9 cellular contexts compared by ENCODE assay signal in genomic region chr3:97820780-97821179, GRCh38. TPM values are rescaled to one million over a fixed set of nuclear protein-coding genes. Genes with fewer than 3 reads are reported as not detected.
DNase-seq lines count a peak whose midpoint lies in the region; TF ChIP-seq lines count a peak whose summit lies in the region.
"Had no signal": no experiment of that assay in that cellular context is flagged by ENCODE, and none has a peak within 500 bp of the region (broad histone marks: within the 10 kb centered on the region; RNA-seq: fewer than 3 reads in every experiment).

No MANE protein-coding gene starts in this region.

- H3K36me3 ChIP-seq in Caco-2 (ENCODE audit: control insufficient read depth, insufficient read depth, low read length) (no peaks in the 10 kb centered on the region), OCI-LY1 (ENCODE audit: insufficient read depth, low read length) (no peaks in the 10 kb centered on the region), parathyroid adenoma (ENCODE audit: control insufficient read depth, insufficient read depth, low read length) (no peaks in the 10 kb centered on the region)
- no peaks in the 10 kb centered on the region for H3K36me3 ChIP-seq in effector memory CD4-positive, alpha-beta T cell (ENCODE audit: control insufficient read depth, insufficient read depth, low read length)

- H3K9ac ChIP-seq in OCI-LY1 (ENCODE audit: low read length), result no peak overlapping the region
- no peak overlapping the region for H3K9ac ChIP-seq in parathyroid adenoma

- peaks cover 34% of the 10 kb centered on the region for H3K27me3 Mint-ChIP-seq in Caco-2 (ENCODE audit: insufficient read depth, unreplicated experiment)

- H3K4me2 ChIP-seq in OCI-LY1 (ENCODE audit: low read length) (peak overlapping the region; percentile 94; the same call in 1 of the 2 replicates), parathyroid adenoma (ENCODE audit: low read length) (no peak overlapping the region)

- H2AFZ ChIP-seq in OCI-LY1 (ENCODE audit: low read length) (no peak overlapping the region), parathyroid adenoma (peak overlapping the region; percentile 96)

- no peaks in the 10 kb centered on the region for H4K20me1 ChIP-seq in OCI-LY1 (ENCODE audit: insufficient read depth, low read length)

- intact Hi-C loops in Caco-2 (cut with micrococcal nuclease; ENCODE audit: unreplicated experiment), result loop anchor here (1.0 to 10.0 kb wide), 2 partner anchors 27 to 124 kb away; no protein-coding TSS in a partner anchor

- H3F3A ChIP-seq in OCI-LY1 (ENCODE audit: insufficient read depth, low read length), result no peaks in the 10 kb centered on the region

- no TSS peak for BruUV-seq in Caco-2 (replicated peaks; lab: Mats Ljungman, UMichigan)

- H3K27ac ChIP-seq in OCI-LY1 (ENCODE audit: low read depth, low read length, poor library complexity, severe bottlenecking), result no peak overlapping the region
- H3K27ac ChIP-seq in effector memory CD4-positive, alpha-beta T cell (ENCODE audit: insufficient read depth, low read length, poor library complexity, severe bottlenecking), result no peak overlapping the region
- H3K27ac ChIP-seq in parathyroid adenoma, result no peak overlapping the region

- H3K4me3 Mint-ChIP-seq in Caco-2 (ENCODE audit: unreplicated experiment), result peak overlapping the region; percentile 82

- H3K9me2 ChIP-seq in OCI-LY1 (ENCODE audit: low read depth, low read length), result no peaks in the 10 kb centered on the region

- H3K79me2 ChIP-seq in OCI-LY1 (ENCODE audit: insufficient read depth, low read length) (no peaks in the 10 kb centered on the region), parathyroid adenoma (no peaks in the 10 kb centered on the region)

- no peaks in the 10 kb centered on the region for H3K9me3 Mint-ChIP-seq in Caco-2 (ENCODE audit: unreplicated experiment)

- H3K27ac Mint-ChIP-seq in Caco-2 (ENCODE audit: unreplicated experiment), result no peak overlapping the region

- H3K36me3 Mint-ChIP-seq in Caco-2 (ENCODE audit: insufficient read depth, unreplicated experiment), result no peaks in the 10 kb centered on the region

- CTCF ChIA-PET in Caco-2 (lab: Charles Lee), result no interaction called here

- POLR2A ChIA-PET in Caco-2 (lab: Charles Lee), result no interaction called here

- peaks cover 2% of the 10 kb centered on the region; the same call in 1 of the 2 replicates for H3K27me3 ChIP-seq in Caco-2 (replicated peaks; ENCODE audit: control insufficient read depth, insufficient read depth, low read length)
- peaks cover 5% of the 10 kb centered on the region; the same call in 1 of the 2 replicates for H3K27me3 ChIP-seq in OCI-LY1 (ENCODE audit: insufficient read depth, low read length)
- no peaks in the 10 kb centered on the region for H3K27me3 ChIP-seq in effector memory CD4-positive, alpha-beta T cell (replicated peaks; ENCODE audit: control insufficient read depth, insufficient read depth, low read length, poor library complexity, severe bottlenecking)
- no peaks in the 10 kb centered on the region for H3K27me3 ChIP-seq in parathyroid adenoma (ENCODE audit: control insufficient read depth, insufficient read depth, low read length)

- peaks cover 8% of the 10 kb centered on the region for H3K4me1 Mint-ChIP-seq in Caco-2 (ENCODE audit: low read depth, unreplicated experiment)

- H3K9me3 ChIP-seq in Caco-2, result no peaks in the 10 kb centered on the region
- no peaks in the 10 kb centered on the region for H3K9me3 ChIP-seq in OCI-LY1 (ENCODE audit: low read length)
- no peaks in the 10 kb centered on the region for H3K9me3 ChIP-seq in effector memory CD4-positive, alpha-beta T cell (ENCODE audit: control insufficient read depth, low read length)
- H3K9me3 ChIP-seq in parathyroid adenoma (ENCODE audit: control insufficient read depth, low read length), result no peaks in the 10 kb centered on the region

- TF ChIP-seq CTCF in Caco-2 (IDR thresholded peaks at IDR 0.05; ENCODE audit: insufficient read depth in 1 of 2, low read depth in 1 of 2, low read length in 1 of 2, severe bottlenecking in 1 of 2, unreplicated experiment in 1 of 2), result no peak
- no peak for TF ChIP-seq CTCF in OCI-LY1 (IDR thresholded peaks at IDR 0.05; ENCODE audit: low read length)
- no peak for TF ChIP-seq CTCF in parathyroid adenoma (IDR thresholded peaks at IDR 0.05)

- no peak overlapping the region for H3K4me3 ChIP-seq in Caco-2 (ENCODE audit: low read depth, low read length)
- H3K4me3 ChIP-seq in OCI-LY1 (ENCODE audit: low read depth, low read length, poor library complexity, severe bottlenecking), result no peak overlapping the region
- peak overlapping the region; percentile 81 for H3K4me3 ChIP-seq in effector memory CD4-positive, alpha-beta T cell (ENCODE audit: insufficient read depth, low read depth, low read length, poor library complexity, severe bottlenecking)
- H3K4me3 ChIP-seq in parathyroid adenoma (ENCODE audit: low read depth, low read length), result no peak overlapping the region

- no peak for DNase-seq in Caco-2
- DNase-seq in effector memory CD4-positive, alpha-beta T cell, result no peak
- DNase-seq in AG08395 (ENCODE audit: low spot score), result no peak
- DNase-seq in glomerular visceral epithelial cell (ENCODE audit: extremely low spot score), result no peak
- DNase-seq in stimulated activated CD4-positive, alpha-beta T cell treated with anti-CD3 and anti-CD28 coated beads, Interleukin-4, amount 100 ng/mL, for 4 hours, result no peak
- no peak for DNase-seq in NCI-H1417 (lab: John Stamatoyannopoulos, UW)
- DNase-seq: NCI-H510A had no signal

- H3K4me1 ChIP-seq in Caco-2 (no peaks in the 10 kb centered on the region), OCI-LY1 (ENCODE audit: insufficient read depth, low read length, severe bottlenecking) (peaks cover 15% of the 10 kb centered on the region), parathyroid adenoma (no peaks in the 10 kb centered on the region)
- no peaks in the 10 kb centered on the region for H3K4me1 ChIP-seq in effector memory CD4-positive, alpha-beta T cell (ENCODE audit: control insufficient read depth, insufficient read depth, low read length, poor library complexity, severe bottlenecking)

RNA-seq across cellular contexts. Expression of gene CRYBG3, which starts 1.0 kb away (rescaled TPM):
- 1.3 TPM in 2 replicates for total RNA-seq in Caco-2 (2022)

RNA-seq across cellular contexts. Expression of gene ARL6, which starts 56.2 kb away (rescaled TPM):
- total RNA-seq in Caco-2 (2022), result 2.0 and 3.2 TPM in 2 replicates
